In the genomic region with DNA sequence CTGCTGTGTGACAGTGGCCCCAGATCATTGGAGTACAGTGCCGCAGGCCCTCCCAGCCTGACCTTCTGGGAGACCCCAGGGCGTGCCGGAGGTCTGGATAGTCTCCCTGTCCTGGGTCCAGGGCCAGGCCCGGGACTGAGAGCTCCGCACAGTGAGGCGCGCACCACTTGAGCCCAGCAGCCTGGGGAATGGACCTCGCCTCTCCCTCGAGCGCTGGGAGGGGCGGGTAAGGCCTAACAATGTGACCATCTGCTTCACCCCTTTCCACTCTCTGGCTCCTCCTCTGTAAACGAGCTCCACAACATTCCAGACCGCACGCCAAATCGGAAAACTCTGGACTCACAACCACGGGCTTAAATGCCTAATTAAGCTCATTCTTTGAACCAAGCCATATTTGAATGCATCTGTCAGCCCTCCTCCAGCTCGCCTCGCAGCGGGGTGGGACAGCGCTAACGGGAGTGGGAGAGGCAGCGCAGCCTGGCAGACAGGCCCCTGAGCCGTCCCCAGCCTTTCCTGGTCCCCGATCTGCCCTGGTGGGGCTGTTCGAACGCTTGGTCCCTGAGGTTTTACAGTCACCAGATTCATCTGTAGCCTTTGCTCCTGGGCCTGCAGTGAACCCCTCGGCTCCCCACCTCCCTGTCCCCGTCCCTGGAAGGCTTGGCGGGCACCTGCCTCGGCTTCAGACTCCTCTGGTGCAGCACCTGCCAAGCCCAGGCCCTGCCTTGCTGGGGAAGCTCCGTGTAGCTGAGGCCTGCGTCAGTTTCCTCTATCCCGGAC, we compare ENCODE assay signal across 11 cellular contexts.
DNase-seq lines count a peak whose midpoint lies in the region; ATAC-seq lines count a peak whose summit lies in the region.
"Had no signal": no experiment of that assay in that cellular context is flagged by ENCODE, and none has a peak within 500 bp of the region (broad histone marks: within the 10 kb centered on the region; RNA-seq: fewer than 3 reads in every experiment).

No MANE protein-coding gene starts in this region.

- H3K9ac ChIP-seq in HUES64 (ENCODE audit: low read depth, low read length) = no peak overlapping the region

- H3K9me3 ChIP-seq in HUES64 (ENCODE audit: insufficient read depth, low read depth, low read length) (no peaks in the 10 kb centered on the region), MG63 (no peaks in the 10 kb centered on the region)

- DNase-seq in NCI-H526 treated with DMSO at 0.1 percent for 48 hours (lab: John Stamatoyannopoulos, UW) (peak; percentile 84), left cardiac atrium (no peak), sciatic nerve (ENCODE audit: low spot score) (peak; percentile 69), MG63 (no peak), GM19238 (ENCODE audit: insufficient read length, low spot score) (no peak)
- DNase-seq: activated naive CD8-positive, alpha-beta T cell treated with anti-CD3 and anti-CD28 coated beads, Interleukin-2, amount 10 ng/mL, durations not matched to agents 7 days and 5 days; T1000 had no signal

- intact Hi-C loops in left cardiac atrium (cut with DNase I) (no loop called here), sciatic nerve (cut with DNase I) (no loop called here)

- H3K4me3 ChIP-seq in HUES64 (ENCODE audit: low read length) = peak overlapping the region; percentile 19; the same call in 1 of the 2 replicates
- H3K4me3 ChIP-seq in MG63 = no peak overlapping the region

- H3K4me1 ChIP-seq in HUES64 (ENCODE audit: insufficient read depth, low read length) = peaks cover 12% of the 10 kb centered on the region

- no peak overlapping the region for H3K27ac ChIP-seq in HUES64 (ENCODE audit: low read depth, low read length)

- H3K27me3 ChIP-seq in HUES64 (ENCODE audit: insufficient read depth, low read length) (peaks cover 4% of the 10 kb centered on the region; the same call in 1 of the 2 replicates), MG63 (no peaks in the 10 kb centered on the region)

- peak; percentile 48 to 66 for ATAC-seq in left cardiac atrium
- peak; percentile 89 for ATAC-seq in sciatic nerve
- ATAC-seq in HG03175 (IDR thresholded peaks at IDR 0.05; ENCODE audit: unreplicated experiment) = no peak
- ATAC-seq in GM21737 (IDR thresholded peaks at IDR 0.05; ENCODE audit: unreplicated experiment) = no peak
- ATAC-seq: natural killer cell treated with Interleukin-12 subunit alpha and Interleukin-12 subunit beta and Interleukin-15 and Interleukin-18, amount 100 ng/mL, for 72 hours had no signal

- H3K36me3 ChIP-seq in HUES64 (ENCODE audit: insufficient read depth, low read length) = no peaks in the 10 kb centered on the region
- H3K36me3 ChIP-seq in MG63 = no peaks in the 10 kb centered on the region

- 36% methylated on average over 33 of the region's 33 CpGs for WGBS in HUES64

Comparison
In these comparisons a context has a peak if more than half of its experiments do, and no peak if none do; other contexts are left out.
1. DNase-seq: peak in NCI-H526 treated with DMSO at 0.1 percent for 48 hours (single experiment) and sciatic nerve (single experiment); none in left cardiac atrium (single experiment), MG63 (single experiment) and GM19238 (single experiment).
2. ATAC-seq: peak in left cardiac atrium (2 of 2) and sciatic nerve (single experiment); none in HG03175 (single experiment) and GM21737 (single experiment).